In the genomic region with DNA sequence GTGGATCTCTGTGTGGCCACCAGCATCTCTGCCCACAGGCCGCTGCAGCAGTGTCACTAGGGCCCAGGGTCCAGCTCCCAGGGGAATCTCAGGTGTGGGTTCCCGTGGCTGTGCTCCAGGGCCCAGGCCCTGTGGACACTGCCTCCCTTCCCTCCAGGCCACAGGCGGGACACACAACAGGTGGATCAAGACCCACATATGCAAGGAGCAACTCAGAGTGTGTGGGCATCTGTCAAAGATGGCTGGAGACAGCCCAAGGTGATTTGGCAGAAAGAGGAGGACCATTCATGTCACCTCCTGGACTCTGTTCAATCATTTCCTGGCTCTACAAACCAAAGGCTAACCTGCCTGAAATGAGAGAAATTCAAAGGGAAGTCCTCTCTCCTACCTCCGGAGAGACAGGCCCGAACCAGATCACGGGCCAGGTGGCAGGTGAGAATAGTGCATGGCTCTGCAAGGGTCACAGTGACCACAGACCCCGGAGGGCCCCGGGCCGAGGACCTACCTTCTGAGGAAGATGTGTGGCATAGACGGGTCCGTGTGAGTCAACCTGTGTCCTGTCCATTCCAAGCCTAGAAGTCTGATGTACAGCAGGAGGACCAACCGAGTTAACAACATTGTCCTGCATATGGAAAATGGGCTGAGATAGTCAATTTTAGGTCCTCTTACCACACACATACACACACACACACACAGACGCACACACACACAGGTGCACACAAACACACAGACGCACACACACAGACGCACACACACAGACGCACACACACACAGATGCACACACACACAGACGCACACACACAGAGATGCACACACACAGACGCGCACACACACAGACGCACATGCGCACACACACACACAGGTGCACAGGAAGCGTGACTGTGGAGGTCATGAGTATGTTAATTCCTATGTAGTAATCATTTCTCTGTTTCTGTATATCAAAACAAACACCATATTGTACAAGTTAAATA, we compare ENCODE assay signal across 21 cellular contexts.
A peak's percentile ranks its signal among the peaks of the same experiment; 100 is the strongest.
DNase-seq lines count a peak whose midpoint lies in the region; ATAC-seq and TF ChIP-seq lines count a peak whose summit lies in the region.
"Had no signal": no experiment of that assay in that cellular context is flagged by ENCODE, and none has a peak within 500 bp of the region (broad histone marks: within the 10 kb centered on the region; RNA-seq: fewer than 3 reads in every experiment).

No MANE protein-coding gene starts in this region.

- no peak for TF ChIP-seq POLR2A in testis (IDR thresholded peaks at IDR 0.05)

- no peak overlapping the region for H2BK5ac ChIP-seq in mesenchymal stem cell (ENCODE audit: low read depth, low read length, poor library complexity, severe bottlenecking)

- H3K4me1 ChIP-seq in mesenchymal stem cell (ENCODE audit: control insufficient read depth, insufficient read depth, low read depth, low read length) = peaks cover under 1% of the 10 kb centered on the region
- no peaks in the 10 kb centered on the region for H3K4me1 ChIP-seq in testis
- H3K4me1 ChIP-seq: A549, BLaER1 had no signal

- no peaks in the 10 kb centered on the region for H3K27me3 ChIP-seq in mesenchymal stem cell (ENCODE audit: control insufficient read depth in 1 of 2, insufficient read depth in 1 of 2, low read length in 2 of 2)
- H3K27me3 ChIP-seq in testis = no peaks in the 10 kb centered on the region

- H2BK120ac ChIP-seq in mesenchymal stem cell (ENCODE audit: low read depth, low read length) = no peak overlapping the region

- H3K79me1 ChIP-seq in mesenchymal stem cell (replicated peaks; ENCODE audit: low read length, poor library complexity, severe bottlenecking) = no peaks in the 10 kb centered on the region

- H3K4me3 ChIP-seq in mesenchymal stem cell (ENCODE audit: insufficient read depth in 1 of 2, low read depth in 1 of 2, low read length in 2 of 2) (peak overlapping the region in 1 of 2 experiments; percentile 28), testis (no peak overlapping the region)
- H3K4me3 ChIP-seq: A549, BLaER1, skin epidermis had no signal

- H2BK15ac ChIP-seq in mesenchymal stem cell (ENCODE audit: low read depth, poor library complexity, severe bottlenecking) = no peak overlapping the region

- H3K9me3 Mint-ChIP-seq in activated CD8-positive, alpha-beta memory T cell treated with anti-CD3 and anti-CD28 coated beads, Interleukin-2, amount 10 ng/mL, durations not matched to agents 7 days and 5 days (ENCODE audit: low read depth) = peaks cover 2% of the 10 kb centered on the region
- H3K9me3 Mint-ChIP-seq: activated naive CD4-positive, alpha-beta T cell treated with anti-CD3 and anti-CD28 coated beads, Interleukin-2, amount 50 U/mL, for 24 hours had no signal

- intact Hi-C loops in testis (cut with DNase I; ENCODE audit: low total_unique reads) = no loop called here

- H3K14ac ChIP-seq in mesenchymal stem cell (ENCODE audit: low read length in 2 of 2) = no peak overlapping the region

- H2AK5ac ChIP-seq in mesenchymal stem cell (ENCODE audit: low read length, severe bottlenecking) = no peak overlapping the region

- no peak overlapping the region for H2AFZ ChIP-seq in mesenchymal stem cell (ENCODE audit: low read depth, low read length)

- H3K23ac ChIP-seq in mesenchymal stem cell (ENCODE audit: low read length in 2 of 2) = no peak overlapping the region

- WGBS in mesenchymal stem cell = 82% methylated on average over 15 of the region's 22 CpGs
- 85 to 90% methylated on average over 20 to 22 of the region's 22 CpGs for WGBS in testis, 2 donors

- no peak overlapping the region for H3K4me3 Mint-ChIP-seq in activated CD8-positive, alpha-beta memory T cell treated with anti-CD3 and anti-CD28 coated beads, Interleukin-2, amount 10 ng/mL, durations not matched to agents 7 days and 5 days
- H3K4me3 Mint-ChIP-seq: activated naive CD4-positive, alpha-beta T cell treated with anti-CD3 and anti-CD28 coated beads, Interleukin-2, amount 50 U/mL, for 24 hours; HFFc6 had no signal

- H3K36me3 Mint-ChIP-seq in activated CD8-positive, alpha-beta memory T cell treated with anti-CD3 and anti-CD28 coated beads, Interleukin-2, amount 10 ng/mL, durations not matched to agents 7 days and 5 days = no peaks in the 10 kb centered on the region
- H3K36me3 Mint-ChIP-seq: activated naive CD4-positive, alpha-beta T cell treated with anti-CD3 and anti-CD28 coated beads, Interleukin-2, amount 50 U/mL, for 24 hours had no signal

- TF ChIP-seq CTCF in testis (IDR thresholded peaks at IDR 0.05) = no peak

- no peak overlapping the region for H3K9ac ChIP-seq in mesenchymal stem cell (ENCODE audit: low read length)
- H3K9ac ChIP-seq: BLaER1, SK-N-SH had no signal

- H3K27ac ChIP-seq in mesenchymal stem cell (ENCODE audit: low read length, poor library complexity, severe bottlenecking) (no peak overlapping the region), testis (no peak overlapping the region)
- H3K27ac ChIP-seq: A549, BLaER1, skin epidermis had no signal

- H3K4me2 ChIP-seq in mesenchymal stem cell (ENCODE audit: low read length, poor library complexity, severe bottlenecking) = no peak overlapping the region
- H3K4me2 ChIP-seq: A549, BLaER1, SK-N-SH had no signal

- no peak overlapping the region for H4K8ac ChIP-seq in mesenchymal stem cell (ENCODE audit: low read length)

- no peak overlapping the region for H3K4ac ChIP-seq in mesenchymal stem cell (ENCODE audit: low read depth in 1 of 2, low read length in 2 of 2)

- H3K18ac ChIP-seq in mesenchymal stem cell (ENCODE audit: low read depth in 1 of 2, low read length in 2 of 2) = no peak overlapping the region

- DNase-seq in activated effector memory CD4-positive, alpha-beta T cell treated with anti-CD3 and anti-CD28 coated beads, Interleukin-2, amount 50 U/mL, for 16 hours = peak; percentile 36
- DNase-seq in activated effector memory CD4-positive, alpha-beta T cell treated with Interleukin-2 at 50 U/mL for 16 hours = no peak
- DNase-seq in activated CD8-positive, alpha-beta memory T cell treated with anti-CD3 and anti-CD28 coated beads, Interleukin-2, amount 10 ng/mL, durations not matched to agents 7 days and 5 days = peak; percentile 19
- DNase-seq in mesenchymal stem cell = no peak
- DNase-seq in testis = peak; percentile 2
- no peak for DNase-seq in NCI-H2171 treated with DMSO at 0.1 percent for 48 hours (lab: John Stamatoyannopoulos, UW)
- no peak for DNase-seq in HPDE6-E6E7 (ENCODE audit: extremely low spot score)
- DNase-seq: GDM1; HFFc6; hippocampal formation; NCI-H748 treated with DMSO at 0.1 percent for 48 hours; nucleus accumbens; PC-3; SK-N-SH; stimulated activated CD4-positive, alpha-beta T cell treated with anti-CD3 and anti-CD28 coated beads, Interleukin-4, amount 100 ng/mL, for 4 hours; T1000 had no signal

- H3K36me3 ChIP-seq in mesenchymal stem cell (ENCODE audit: control insufficient read depth in 1 of 2, insufficient read depth in 2 of 2, low read depth in 1 of 2, low read length in 2 of 2) = no peaks in the 10 kb centered on the region
- no peaks in the 10 kb centered on the region for H3K36me3 ChIP-seq in testis (ENCODE audit: low read depth, missing control alignments)
- H3K36me3 ChIP-seq: BLaER1 had no signal

- no peak for ATAC-seq in activated CD8-positive, alpha-beta memory T cell treated with anti-CD3 and anti-CD28 coated beads, Interleukin-2, amount 10 ng/mL, durations not matched to agents 7 days and 5 days
- ATAC-seq in HG03469 (IDR thresholded peaks at IDR 0.05; ENCODE audit: unreplicated experiment) = no peak
- ATAC-seq: A549, PC-3 had no signal

- H3K9me3 ChIP-seq in mesenchymal stem cell (ENCODE audit: control insufficient read depth, low read length) (peaks cover 7% of the 10 kb centered on the region), testis (no peaks in the 10 kb centered on the region)
- H3K9me3 ChIP-seq: A549, BLaER1, SK-N-SH had no signal

- H2BK12ac ChIP-seq in mesenchymal stem cell (ENCODE audit: low read length in 2 of 2) = no peak overlapping the region

- CTCF ChIA-PET in activated CD8-positive, alpha-beta memory T cell treated with anti-CD3 and anti-CD28 coated beads, Interleukin-2, amount 10 ng/mL, durations not matched to agents 7 days and 5 days (lab: Charles Lee) = no interaction called here

- no peaks in the 10 kb centered on the region for H3K27me3 Mint-ChIP-seq in activated CD8-positive, alpha-beta memory T cell treated with anti-CD3 and anti-CD28 coated beads, Interleukin-2, amount 10 ng/mL, durations not matched to agents 7 days and 5 days

- H4K91ac ChIP-seq in mesenchymal stem cell (ENCODE audit: low read length) = peak overlapping the region; percentile 58

- H3K27ac Mint-ChIP-seq in activated CD8-positive, alpha-beta memory T cell treated with anti-CD3 and anti-CD28 coated beads, Interleukin-2, amount 10 ng/mL, durations not matched to agents 7 days and 5 days = no peak overlapping the region
- H3K27ac Mint-ChIP-seq: activated naive CD4-positive, alpha-beta T cell treated with anti-CD3 and anti-CD28 coated beads, Interleukin-2, amount 50 U/mL, for 24 hours; HFFc6 had no signal

- H3K4me1 Mint-ChIP-seq in activated CD8-positive, alpha-beta memory T cell treated with anti-CD3 and anti-CD28 coated beads, Interleukin-2, amount 10 ng/mL, durations not matched to agents 7 days and 5 days = no peaks in the 10 kb centered on the region
- H3K4me1 Mint-ChIP-seq: activated naive CD4-positive, alpha-beta T cell treated with anti-CD3 and anti-CD28 coated beads, Interleukin-2, amount 50 U/mL, for 24 hours had no signal

Comparison
In these comparisons a context has a peak if more than half of its experiments do, and no peak if none do; other contexts are left out.
1. DNase-seq: peak in activated effector memory CD4-positive, alpha-beta T cell treated with anti-CD3 and anti-CD28 coated beads, Interleukin-2, amount 50 U/mL, for 16 hours (single experiment), activated CD8-positive, alpha-beta memory T cell treated with anti-CD3 and anti-CD28 coated beads, Interleukin-2, amount 10 ng/mL, durations not matched to agents 7 days and 5 days (single experiment) and testis (single experiment); none in activated effector memory CD4-positive, alpha-beta T cell treated with Interleukin-2 at 50 U/mL for 16 hours (single experiment), mesenchymal stem cell (single experiment), NCI-H2171 treated with DMSO at 0.1 percent for 48 hours (single experiment) and HPDE6-E6E7 (single experiment).